ENCODE assay signal across 42 cellular contexts in genomic region chr3:236881-237280, GRCh38. TPM values are rescaled to one million over a fixed set of nuclear protein-coding genes. Genes with fewer than 3 reads are reported as not detected.
"Had no signal": no experiment of that assay in that cellular context is flagged by ENCODE, and none has a peak within 500 bp of the region (broad histone marks: within the 10 kb centered on the region; RNA-seq: fewer than 3 reads in every experiment).

No MANE protein-coding gene starts in this region.

- H3K9me3 Mint-ChIP-seq: activated B cell treated with CpG ODN at 0.5 μM for 24 hours; activated CD4-positive, alpha-beta memory T cell treated with anti-CD3 and anti-CD28 coated beads for 36 hours; activated CD4-positive, alpha-beta T cell treated with anti-CD3 and anti-CD28 coated beads, Interleukin-2, amount 10 ng/mL, durations not matched to agents 24 days and 14 days; activated naive CD4-positive, alpha-beta T cell treated with anti-CD3 and anti-CD28 coated beads for 36 hours; activated naive CD8-positive, alpha-beta T cell treated with anti-CD3 and anti-CD28 coated beads for 36 hours; activated T-cell treated with anti-CD3 and anti-CD28 coated beads, Interleukin-2, amount 50 U/mL, for 4 hours; activated T-helper 1 cell treated with anti-CD3 and anti-CD28 coated beads, Interleukin-12 subunit alpha, Interleukin-12 subunit beta, Interleukin-2, Interleukin-4 antibody, amounts not matched to agents 30 ng/mL and 10 ng/mL and 1 ng/mL, durations not matched to agents 14 hours and 24 hours and 36 hours had no signal

- H3K4me3 Mint-ChIP-seq: activated B cell treated with CpG ODN at 0.5 μM for 24 hours; activated CD4-positive, alpha-beta memory T cell treated with anti-CD3 and anti-CD28 coated beads for 36 hours; activated CD4-positive, alpha-beta T cell treated with anti-CD3 and anti-CD28 coated beads, Interleukin-2, amount 10 ng/mL, durations not matched to agents 24 days and 14 days; activated CD8-positive, alpha-beta T cell treated with anti-CD3 and anti-CD28 coated beads for 36 hours; activated naive CD4-positive, alpha-beta T cell treated with anti-CD3 and anti-CD28 coated beads for 36 hours; activated naive CD8-positive, alpha-beta T cell treated with anti-CD3 and anti-CD28 coated beads for 36 hours; activated T-cell treated with anti-CD3 and anti-CD28 coated beads, Interleukin-2, amount 50 U/mL, for 4 hours; activated T-cell treated with anti-CD3 and anti-CD28 coated beads, Interleukin-2, amount 50 U/mL, for 72 hours; activated T-helper 1 cell treated with anti-CD3 and anti-CD28 coated beads, Interleukin-12 subunit alpha, Interleukin-12 subunit beta, Interleukin-2, Interleukin-4 antibody, amounts not matched to agents 30 ng/mL and 10 ng/mL and 1 ng/mL, durations not matched to agents 14 hours and 24 hours and 36 hours; activated T-helper 17 cell treated with anti-CD3 and anti-CD28 coated beads, Interleukin-2, amount 50 U/mL, for 72 hours; central memory CD8-positive, alpha-beta T cell; T-helper 1 cell treated with Interleukin-12 subunit alpha and Interleukin-12 subunit beta and Interleukin-4 antibody, amounts not matched to agents 30 μg/mL and 1 μg/mL, for 36 hours; T-helper 2 cell treated with Interferon-gamma antibody and Interleukin-4, amounts not matched to agents 5 μg/mL and 100 μg/mL, for 36 hours had no signal

- H3K27me3 ChIP-seq: adrenal gland, body of pancreas, brain microvascular endothelial cell, breast epithelium, cardiac muscle cell had no signal

- H3K4me1 Mint-ChIP-seq: activated CD4-positive, alpha-beta T cell treated with anti-CD3 and anti-CD28 coated beads, Interleukin-2, amount 10 ng/mL, durations not matched to agents 24 days and 14 days; activated naive CD8-positive, alpha-beta T cell treated with anti-CD3 and anti-CD28 coated beads for 36 hours; activated T-helper 17 cell treated with anti-CD3 and anti-CD28 coated beads, Interleukin-2, amount 50 U/mL, for 72 hours; central memory CD8-positive, alpha-beta T cell had no signal

- H3K4me1 ChIP-seq: adrenal gland, body of pancreas, breast epithelium had no signal

- ATAC-seq: activated CD8-positive, alpha-beta T cell treated with anti-CD3 and anti-CD28 coated beads for 36 hours; activated naive CD4-positive, alpha-beta T cell treated with anti-CD3 and anti-CD28 coated beads, Interleukin-2, amount 50 U/mL, for 72 hours; activated T-cell treated with anti-CD3 and anti-CD28 coated beads, Interleukin-2, amount 50 U/mL, for 4 hours; activated T-cell treated with anti-CD3 and anti-CD28 coated beads, Interleukin-2, amount 50 U/mL, for 72 hours; activated T-helper 17 cell treated with anti-CD3 and anti-CD28 coated beads, Interleukin-2, amount 50 U/mL, for 72 hours; body of pancreas had no signal

- FAIRE-seq: astrocyte, TTC549 had no signal

- H3K27me3 Mint-ChIP-seq: activated B cell treated with CpG ODN at 0.5 μM for 24 hours; activated CD4-positive, alpha-beta memory T cell treated with anti-CD3 and anti-CD28 coated beads for 36 hours; activated CD4-positive, alpha-beta T cell treated with anti-CD3 and anti-CD28 coated beads, Interleukin-2, amount 10 ng/mL, durations not matched to agents 24 days and 14 days; activated CD8-positive, alpha-beta T cell treated with anti-CD3 and anti-CD28 coated beads for 36 hours; activated naive CD8-positive, alpha-beta T cell treated with anti-CD3 and anti-CD28 coated beads for 36 hours; central memory CD8-positive, alpha-beta T cell had no signal

- H3K9me3 ChIP-seq: adrenal gland, body of pancreas, breast epithelium had no signal

- H3K36me3 Mint-ChIP-seq: activated CD4-positive, alpha-beta memory T cell treated with anti-CD3 and anti-CD28 coated beads for 36 hours; activated naive CD4-positive, alpha-beta T cell treated with anti-CD3 and anti-CD28 coated beads, Interleukin-2, amount 50 U/mL, for 72 hours; activated naive CD8-positive, alpha-beta T cell treated with anti-CD3 and anti-CD28 coated beads for 36 hours had no signal

- DNase-seq: activated B cell treated with CpG ODN at 0.5 μM for 24 hours; activated CD4-positive, alpha-beta memory T cell treated with anti-CD3 and anti-CD28 coated beads for 36 hours; activated CD4-positive, alpha-beta T cell treated with anti-CD3 and anti-CD28 coated beads for 4 hours; activated CD4-positive, alpha-beta T cell treated with anti-CD3 and anti-CD28 coated beads, Interleukin-2, amount 10 ng/mL, durations not matched to agents 24 days and 14 days; activated CD4-positive, alpha-beta T cell treated with anti-CD3 and anti-CD28 coated beads, Interleukin-2, amount 50 U/mL, for 1 hour; activated CD4-positive, alpha-beta T cell treated with anti-CD3 and anti-CD28 coated beads, Interleukin-2, amount 50 U/mL, for 4 hours; activated CD4-positive, CD25-positive, alpha-beta regulatory T cell treated with anti-CD3 and anti-CD28 coated beads, Interleukin-2, amount 50 U/mL, for 72 hours; activated CD8-positive, alpha-beta memory T cell treated with anti-CD3 and anti-CD28 coated beads, Interleukin-2, amount 50 U/mL, for 4 hours; activated CD8-positive, alpha-beta T cell treated with anti-CD3 and anti-CD28 coated beads for 36 hours; activated effector memory CD4-positive, alpha-beta T cell treated with anti-CD3 and anti-CD28 coated beads, Interleukin-2, amount 50 U/mL, for 16 hours; activated gamma-delta T cell treated with Interleukin-2 at 50 U/mL for 16 hours; activated naive CD4-positive, alpha-beta T cell; activated naive CD4-positive, alpha-beta T cell treated with anti-CD3 and anti-CD28 coated beads for 36 hours; activated naive CD4-positive, alpha-beta T cell treated with anti-CD3 and anti-CD28 coated beads, Interleukin-2, amount 50 U/mL, for 16 hours; activated naive CD8-positive, alpha-beta T cell treated with anti-CD3 and anti-CD28 coated beads for 36 hours; activated T-cell treated with anti-CD3 and anti-CD28 coated beads for 4 hours; activated T-cell treated with anti-CD3 and anti-CD28 coated beads, Interleukin-2, amount 50 U/mL, for 1 hour; activated T-cell treated with anti-CD3 and anti-CD28 coated beads, Interleukin-2, amount 50 U/mL, for 4 hours; activated T-cell treated with anti-CD3 and anti-CD28 coated beads, Interleukin-2, amount 50 U/mL, for 72 hours; adrenal gland; amniotic stem cell; aorta; body of pancreas; brain microvascular endothelial cell; caudate nucleus; cerebellar nuclear complex; T-helper 1 cell; T-helper 2 cell; T-helper 9 cell had no signal

- H3K36me3 ChIP-seq: adrenal gland, brain microvascular endothelial cell, breast epithelium, cardiac muscle cell had no signal

- H3K27ac Mint-ChIP-seq: activated B cell treated with CpG ODN at 0.5 μM for 24 hours; activated CD4-positive, alpha-beta memory T cell treated with anti-CD3 and anti-CD28 coated beads for 36 hours; activated CD4-positive, alpha-beta T cell treated with anti-CD3 and anti-CD28 coated beads, Interleukin-2, amount 10 ng/mL, durations not matched to agents 24 days and 14 days; activated CD8-positive, alpha-beta T cell treated with anti-CD3 and anti-CD28 coated beads for 36 hours; activated naive CD4-positive, alpha-beta T cell treated with anti-CD3 and anti-CD28 coated beads for 36 hours; activated naive CD4-positive, alpha-beta T cell treated with anti-CD3 and anti-CD28 coated beads, Interleukin-2, amount 50 U/mL, for 72 hours; activated naive CD8-positive, alpha-beta T cell treated with anti-CD3 and anti-CD28 coated beads for 36 hours; activated T-cell treated with anti-CD3 and anti-CD28 coated beads, Interleukin-2, amount 50 U/mL, for 72 hours; activated T-helper 1 cell treated with anti-CD3 and anti-CD28 coated beads, Interleukin-12 subunit alpha, Interleukin-12 subunit beta, Interleukin-2, Interleukin-4 antibody, amounts not matched to agents 30 ng/mL and 10 ng/mL and 1 ng/mL, durations not matched to agents 14 hours and 24 hours and 36 hours; activated T-helper 17 cell treated with anti-CD3 and anti-CD28 coated beads, Interleukin-2, amount 50 U/mL, for 72 hours; T-helper 1 cell treated with Interleukin-12 subunit alpha and Interleukin-12 subunit beta and Interleukin-4 antibody, amounts not matched to agents 30 μg/mL and 1 μg/mL, for 36 hours; T-helper 2 cell treated with Interferon-gamma antibody and Interleukin-4, amounts not matched to agents 5 μg/mL and 100 μg/mL, for 36 hours had no signal

- H3K27ac ChIP-seq: adrenal gland, body of pancreas, brain microvascular endothelial cell, breast epithelium, cardiac muscle cell, VCaP had no signal

- H3K4me3 ChIP-seq: adrenal gland, body of pancreas, breast epithelium, cardiac muscle cell had no signal

RNA-seq across cellular contexts. Expression of gene CHL1, which starts 40.3 kb away (rescaled TPM):
- total RNA-seq: activated CD4-positive, alpha-beta memory T cell treated with anti-CD3 and anti-CD28 coated beads for 36 hours; activated CD4-positive, alpha-beta T cell treated with anti-CD3 and anti-CD28 coated beads, Interleukin-2, amount 10 ng/mL, durations not matched to agents 24 days and 14 days; activated CD8-positive, alpha-beta memory T cell treated with anti-CD3 and anti-CD28 coated beads for 36 hours; activated CD8-positive, alpha-beta T cell treated with anti-CD3 and anti-CD28 coated beads for 36 hours; activated naive CD4-positive, alpha-beta T cell treated with anti-CD3 and anti-CD28 coated beads for 36 hours; activated naive CD4-positive, alpha-beta T cell treated with anti-CD3 and anti-CD28 coated beads, Interleukin-2, amount 50 U/mL, for 72 hours; activated naive CD8-positive, alpha-beta T cell treated with anti-CD3 and anti-CD28 coated beads for 36 hours; activated T-cell treated with anti-CD3 and anti-CD28 coated beads, Interleukin-2, amount 50 U/mL, for 72 hours; activated T-helper 1 cell treated with anti-CD3 and anti-CD28 coated beads, Interleukin-12 subunit alpha, Interleukin-12 subunit beta, Interleukin-2, Interleukin-4 antibody, amounts not matched to agents 30 ng/mL and 10 ng/mL and 1 ng/mL, durations not matched to agents 14 hours and 24 hours and 36 hours; activated T-helper 17 cell treated with anti-CD3 and anti-CD28 coated beads, Interleukin-2, amount 50 U/mL, for 72 hours; astrocyte; chondrocyte had no signal
- polyA plus RNA-seq: cardiac muscle cell had no signal
